36 cellular contexts compared by ENCODE assay signal in genomic region chr2:88147145-88147544, GRCh38. TPM values are rescaled to one million over a fixed set of nuclear protein-coding genes. Genes with fewer than 3 reads are reported as not detected.
"Had no signal": no experiment of that assay in that cellular context is flagged by ENCODE, and none has a peak within 500 bp of the region (broad histone marks: within the 10 kb centered on the region; RNA-seq: fewer than 3 reads in every experiment).

No MANE protein-coding gene starts in this region.

- H3K27ac ChIP-seq: adrenal gland, brain microvascular endothelial cell, esophagus muscularis mucosa, foreskin keratinocyte, gastrocnemius medialis had no signal

- H3K27me3 ChIP-seq: adrenal gland, brain microvascular endothelial cell, esophagus muscularis mucosa, gastrocnemius medialis had no signal

- H3K4me1 ChIP-seq: adrenal gland, esophagus muscularis mucosa, foreskin keratinocyte, gastrocnemius medialis had no signal

- H3K36me3 ChIP-seq: adrenal gland, brain microvascular endothelial cell, esophagus muscularis mucosa, gastrocnemius medialis had no signal

- ATAC-seq: activated CD4-positive, alpha-beta T cell treated with anti-CD3 and anti-CD28 coated beads for 36 hours; activated CD8-positive, alpha-beta memory T cell treated with anti-CD3 and anti-CD28 coated beads, Interleukin-2, amount 10 ng/mL, durations not matched to agents 7 days and 5 days; activated CD8-positive, alpha-beta T cell treated with anti-CD3 and anti-CD28 coated beads, Interleukin-2, amount 10 ng/mL, durations not matched to agents 7 days and 5 days; activated naive CD8-positive, alpha-beta T cell treated with anti-CD3 and anti-CD28 coated beads, Interleukin-2, amount 50 U/mL, for 24 hours; effector memory CD8-positive, alpha-beta T cell; foreskin keratinocyte; gastrocnemius medialis; T-cell had no signal

- DNase-seq: activated CD4-positive, alpha-beta memory T cell treated with anti-CD3 and anti-CD28 coated beads for 36 hours; activated CD4-positive, alpha-beta T cell treated with anti-CD3 and anti-CD28 coated beads for 36 hours; activated CD4-positive, alpha-beta T cell treated with anti-CD3 and anti-CD28 coated beads, Interleukin-2, amount 10 ng/mL, durations not matched to agents 24 days and 14 days; activated CD4-positive, CD25-positive, alpha-beta regulatory T cell; activated CD4-positive, CD25-positive, alpha-beta regulatory T cell treated with anti-CD3 and anti-CD28 coated beads, Interleukin-2, amount 50 U/mL, for 72 hours; activated CD8-positive, alpha-beta memory T cell treated with anti-CD3 and anti-CD28 coated beads, Interleukin-2, amount 10 ng/mL, durations not matched to agents 7 days and 5 days; activated CD8-positive, alpha-beta memory T cell treated with anti-CD3 and anti-CD28 coated beads, Interleukin-2, amount 50 U/mL, for 4 hours; activated CD8-positive, alpha-beta T cell treated with anti-CD3 and anti-CD28 coated beads, Interleukin-2, amount 10 ng/mL, durations not matched to agents 7 days and 5 days; activated effector memory CD4-positive, alpha-beta T cell treated with anti-CD3 and anti-CD28 coated beads, Interleukin-2, amount 50 U/mL, for 16 hours; activated naive CD4-positive, alpha-beta T cell treated with anti-CD3 and anti-CD28 coated beads for 36 hours; activated naive CD8-positive, alpha-beta T cell treated with anti-CD3 and anti-CD28 coated beads for 36 hours; activated naive CD8-positive, alpha-beta T cell treated with anti-CD3 and anti-CD28 coated beads, Interleukin-2, amount 50 U/mL, for 24 hours; activated T-cell treated with anti-CD3 and anti-CD28 coated beads, Interleukin-2, amount 50 U/mL, for 1 hour; activated T-cell treated with anti-CD3 and anti-CD28 coated beads, Interleukin-2, amount 50 U/mL, for 48 hours; adrenal gland; amygdala; aorta; brain microvascular endothelial cell; cortex of kidney; dermis blood vessel endothelial cell; effector CD4-positive, alpha-beta T cell; effector memory CD8-positive, alpha-beta T cell; erythroblast; foreskin keratinocyte; gastrocnemius medialis; glutamatergic neuron; SW 1271; T-cell; T-helper 9 cell had no signal

- H3K9me3 ChIP-seq: gastrocnemius medialis had no signal

- H3K4me3 ChIP-seq: adrenal gland, esophagus muscularis mucosa, gastrocnemius medialis had no signal

RNA-seq across cellular contexts. Expression of gene FABP1, which starts 19.3 kb away (rescaled TPM):
- total RNA-seq: activated CD4-positive, alpha-beta memory T cell treated with anti-CD3 and anti-CD28 coated beads for 36 hours; activated CD4-positive, alpha-beta T cell treated with anti-CD3 and anti-CD28 coated beads for 36 hours; activated CD4-positive, alpha-beta T cell treated with anti-CD3 and anti-CD28 coated beads, Interleukin-2, amount 10 ng/mL, durations not matched to agents 24 days and 14 days; activated CD8-positive, alpha-beta memory T cell treated with anti-CD3 and anti-CD28 coated beads for 36 hours; activated CD8-positive, alpha-beta memory T cell treated with anti-CD3 and anti-CD28 coated beads, Interleukin-2, amount 10 ng/mL, durations not matched to agents 7 days and 5 days; activated CD8-positive, alpha-beta T cell treated with anti-CD3 and anti-CD28 coated beads, Interleukin-2, amount 10 ng/mL, durations not matched to agents 7 days and 5 days; activated naive CD4-positive, alpha-beta T cell treated with anti-CD3 and anti-CD28 coated beads for 36 hours; activated naive CD8-positive, alpha-beta T cell treated with anti-CD3 and anti-CD28 coated beads for 36 hours; activated T-helper 1 cell treated with anti-CD3 and anti-CD28 coated beads, Interleukin-12 subunit alpha, Interleukin-12 subunit beta, Interleukin-2, Interleukin-4 antibody, amounts not matched to agents 30 ng/mL and 10 ng/mL and 1 ng/mL, durations not matched to agents 14 hours and 24 hours and 36 hours; activated T-helper 2 cell treated with anti-CD3 and anti-CD28 coated beads, Interferon-gamma antibody, Interleukin-2, Interleukin-4, amounts not matched to agents 10 μg/mL and 5 μg/mL and 100 μg/mL, durations not matched to agents 14 hours and 24 hours and 36 hours; aorta; bronchial epithelial cell; cardiac septum; dermis blood vessel endothelial cell; foreskin keratinocyte; T-helper 2 cell treated with Interferon-gamma antibody and Interleukin-4, amounts not matched to agents 100 ng/mL and 5 ng/mL, for 36 hours had no signal
- polyA plus RNA-seq: foreskin keratinocyte had no signal

RNA-seq across cellular contexts. Expression of gene THNSL2, which starts 23.0 kb away (rescaled TPM):
- total RNA-seq: activated CD8-positive, alpha-beta T cell treated with anti-CD3 and anti-CD28 coated beads, Interleukin-2, amount 10 ng/mL, durations not matched to agents 7 days and 5 days had no signal
